Comparison of ENCODE assay signal across 14 cellular contexts in genomic region chr7:20834656-20835055, GRCh38. TPM values are rescaled to one million over a fixed set of nuclear protein-coding genes. Genes with fewer than 3 reads are reported as not detected.
A peak's percentile ranks its signal among the peaks of the same experiment; 100 is the strongest.
DNase-seq lines count a peak whose midpoint lies in the region; ATAC-seq and TF ChIP-seq lines count a peak whose summit lies in the region.
"Had no signal": no experiment of that assay in that cellular context is flagged by ENCODE, and none has a peak within 500 bp of the region (broad histone marks: within the 10 kb centered on the region; RNA-seq: fewer than 3 reads in every experiment).

No MANE protein-coding gene starts in this region.

- no peaks in the 10 kb centered on the region for H3K27me3 ChIP-seq in OCI-LY3 (ENCODE audit: low read depth, low read length)

- intact Hi-C loops in Calu3 (cut with micrococcal nuclease; ENCODE audit: unreplicated experiment) = loop anchor here (5.0 kb wide), 1 partner anchor 57 kb away; no protein-coding TSS in a partner anchor

- H3K36me3 Mint-ChIP-seq in Calu3 (ENCODE audit: insufficient read depth, unreplicated experiment) = no peaks in the 10 kb centered on the region
- no peaks in the 10 kb centered on the region for H3K36me3 Mint-ChIP-seq in glutamatergic neuron (ENCODE audit: unreplicated experiment)

- H3K4me1 ChIP-seq in OCI-LY3 (ENCODE audit: low read length) = peaks cover 36% of the 10 kb centered on the region

- H3K9ac ChIP-seq in OCI-LY3 (ENCODE audit: low read length) = peak overlapping the region; percentile 54

- peak overlapping the region; percentile 33; the same call in 1 of the 2 replicates for H2AFZ ChIP-seq in OCI-LY3 (ENCODE audit: low read depth, low read length)

- no peak overlapping the region for H3K4me3 Mint-ChIP-seq in Calu3 (ENCODE audit: low read depth, unreplicated experiment)
- H3K4me3 Mint-ChIP-seq in glutamatergic neuron (ENCODE audit: unreplicated experiment) = no peak overlapping the region
- H3K4me3 Mint-ChIP-seq: activated CD4-positive, alpha-beta T cell treated with anti-CD3 and anti-CD28 coated beads, Interleukin-2, amount 10 ng/mL, durations not matched to agents 24 days and 14 days had no signal

- peaks cover 3% of the 10 kb centered on the region for H3K36me3 ChIP-seq in OCI-LY3 (replicated peaks; ENCODE audit: low read depth, low read length)

- peak overlapping the region; percentile 73 for H3K4me2 ChIP-seq in OCI-LY3 (ENCODE audit: low read length)

- H3K4me3 ChIP-seq in OCI-LY3 (ENCODE audit: low read length) = peak overlapping the region; percentile 75

- H3K79me2 ChIP-seq in OCI-LY3 (ENCODE audit: low read length) = peaks cover 11% of the 10 kb centered on the region

- no peaks in the 10 kb centered on the region for H3K4me1 Mint-ChIP-seq in Calu3 (ENCODE audit: low read depth, unreplicated experiment)
- H3K4me1 Mint-ChIP-seq in glutamatergic neuron (ENCODE audit: low read depth, unreplicated experiment) = peaks cover 4% of the 10 kb centered on the region
- H3K4me1 Mint-ChIP-seq: activated CD4-positive, alpha-beta T cell treated with anti-CD3 and anti-CD28 coated beads, Interleukin-2, amount 10 ng/mL, durations not matched to agents 24 days and 14 days had no signal

- TF ChIP-seq CTCF in Calu3 (IDR thresholded peaks at IDR 0.05; ENCODE audit: unreplicated experiment) (peak; percentile 56), GM12874 (IDR thresholded peaks at IDR 0.05; ENCODE audit: insufficient read depth, low read depth, low read length) (peak; percentile 23; the same call in 1 of the 2 replicates), OCI-LY3 (IDR thresholded peaks at IDR 0.05; ENCODE audit: low read depth, low read length) (peak; percentile 68), glutamatergic neuron (IDR thresholded peaks at IDR 0.05; ENCODE audit: partially characterized antibody, unreplicated experiment) (peak; percentile 20)

- H3K27ac Mint-ChIP-seq in Calu3 (ENCODE audit: unreplicated experiment) (no peak overlapping the region), glutamatergic neuron (ENCODE audit: unreplicated experiment) (no peak overlapping the region)
- H3K27ac Mint-ChIP-seq: activated CD4-positive, alpha-beta T cell treated with anti-CD3 and anti-CD28 coated beads, Interleukin-2, amount 10 ng/mL, durations not matched to agents 24 days and 14 days had no signal

- H4K20me1 ChIP-seq in OCI-LY3 (ENCODE audit: insufficient read depth, low read length) = no peaks in the 10 kb centered on the region

- CTCF ChIA-PET in Calu3 (lab: Charles Lee) = interaction anchor here (0.7 to 1.2 kb wide), 3 partner anchors 10 to 90 kb away, joined by 3 to 7 read pairs (median 3); no protein-coding TSS in a partner anchor

- H3K27ac ChIP-seq in OCI-LY3 (ENCODE audit: low read length) = peak overlapping the region; percentile 47

- H3K27me3 Mint-ChIP-seq in Calu3 (ENCODE audit: unreplicated experiment) = peaks cover 48% of the 10 kb centered on the region
- no peaks in the 10 kb centered on the region for H3K27me3 Mint-ChIP-seq in glutamatergic neuron (ENCODE audit: unreplicated experiment)
- H3K27me3 Mint-ChIP-seq: activated CD4-positive, alpha-beta T cell treated with anti-CD3 and anti-CD28 coated beads, Interleukin-2, amount 10 ng/mL, durations not matched to agents 24 days and 14 days had no signal

- H3K9me3 ChIP-seq in OCI-LY3 (ENCODE audit: insufficient read depth, low read length) = no peaks in the 10 kb centered on the region

- BruUV-seq in Calu3 (replicated peaks; lab: Mats Ljungman, UMichigan) = no TSS peak

- no peaks in the 10 kb centered on the region for H3K9me3 Mint-ChIP-seq in Calu3 (ENCODE audit: low read depth, unreplicated experiment)
- no peaks in the 10 kb centered on the region for H3K9me3 Mint-ChIP-seq in glutamatergic neuron (ENCODE audit: unreplicated experiment)
- H3K9me3 Mint-ChIP-seq: activated CD4-positive, alpha-beta T cell treated with anti-CD3 and anti-CD28 coated beads, Interleukin-2, amount 10 ng/mL, durations not matched to agents 24 days and 14 days had no signal

- no peak for ATAC-seq in GM19463 (IDR thresholded peaks at IDR 0.05; ENCODE audit: unreplicated experiment)
- ATAC-seq in HG03460 (IDR thresholded peaks at IDR 0.05; ENCODE audit: unreplicated experiment) = no peak

- DNase-seq in Calu3 (no peak), glutamatergic neuron (no peak), SIG-M5 treated with dmso at 0.1 percent for 504 hours (lab: John Stamatoyannopoulos, UW; ENCODE audit: unreplicated experiment) (no peak), NCI-H128 (lab: John Stamatoyannopoulos, UW; ENCODE audit: unreplicated experiment) (no peak)
- DNase-seq: activated CD4-positive, alpha-beta T cell treated with anti-CD3 and anti-CD28 coated beads, Interleukin-2, amount 10 ng/mL, durations not matched to agents 24 days and 14 days; activated naive CD4-positive, alpha-beta T cell; KG1; NCI-H524 treated with DMSO at 0.1 percent for 48 hours; retina had no signal

RNA-seq across cellular contexts. Expression of gene SP8, which starts 48.0 kb away (rescaled TPM):
- total RNA-seq in Calu3 (2022) (not detected in 2 replicates), glutamatergic neuron (ENCODE audit: unreplicated experiment) (not detected)
- total RNA-seq: activated CD4-positive, alpha-beta T cell treated with anti-CD3 and anti-CD28 coated beads, Interleukin-2, amount 10 ng/mL, durations not matched to agents 24 days and 14 days; cardiac septum had no signal
